Comparison of ENCODE assay signal across 1 cellular context in genomic region chr17:8162997-8163977, GRCh38.
TF ChIP-seq lines count a peak whose summit lies in the region.

No MANE protein-coding gene starts in this region.

TF ChIP-seq in GM12878, 131 proteins besides CTCF, POLR2A, EP300 and RAD21:
- TF ChIP-seq ELK1 (IDR thresholded peaks at IDR 0.05; ENCODE audit: low read depth, low read length) (no peak), HDGF (IDR thresholded peaks at IDR 0.05) (peak; percentile 81; the same call in 1 of the 2 replicates), ZNF207 (IDR thresholded peaks at IDR 0.05; ENCODE audit: borderline replicate concordance) (no peak), MLLT1 (IDR thresholded peaks at IDR 0.05) (peak; percentile 77; the same call in 1 of the 2 replicates), ZBTB40 (IDR thresholded peaks at IDR 0.05; ENCODE audit: borderline replicate concordance) (peak; percentile 61), TCF12 (IDR thresholded peaks at IDR 0.05; ENCODE audit: low read depth, low read length) (no peak), YY1 (IDR thresholded peaks at IDR 0.05; ENCODE audit: low read depth, low read length) (no peak), EGR1 (IDR thresholded peaks at IDR 0.05; ENCODE audit: borderline replicate concordance in 1 of 2, low read depth in 2 of 2, low read length in 2 of 2) (peak in 1 of 2 experiments; percentile 74; a peak in 1 of 3 replicates), TAF1 (IDR thresholded peaks at IDR 0.05; ENCODE audit: borderline replicate concordance, low read depth, low read length) (no peak), MTA3 (IDR thresholded peaks at IDR 0.05; ENCODE audit: borderline replicate concordance, low read length) (no peak), CBFB (IDR thresholded peaks at IDR 0.05; ENCODE audit: low read depth) (no peak), FOS (IDR thresholded peaks at IDR 0.05; ENCODE audit: borderline replicate concordance, extremely low read depth, insufficient read length) (no peak), NBN (IDR thresholded peaks at IDR 0.05) (peak; percentile 61; the same call in 1 of the 2 replicates), SIX5 (IDR thresholded peaks at IDR 0.05; ENCODE audit: low read depth, low read length, severe bottlenecking) (no peak), CHD2 (IDR thresholded peaks at IDR 0.05; ENCODE audit: borderline replicate concordance, low read depth, low read length) (no peak), FOXM1 (IDR thresholded peaks at IDR 0.05; ENCODE audit: low read depth, low read length) (no peak), NRF1 (conservative IDR thresholded peaks at IDR 0.05; ENCODE audit: low read depth, low read length) (no peak), ZNF622 (IDR thresholded peaks at IDR 0.05) (no peak)
